In genomic region chr17:78787444-78787843, GRCh38 we compare ENCODE assay signal across 2 cellular contexts.
TF ChIP-seq lines count a peak whose summit lies in the region.

No MANE protein-coding gene starts in this region.

TF ChIP-seq in GM23338, 12 proteins besides CTCF, POLR2A, EP300 and RAD21:
- TF ChIP-seq CREB1 (CRISPR knock-in tag; IDR thresholded peaks at IDR 0.05; ENCODE audit: low read depth) (no peak), REST (IDR thresholded peaks at IDR 0.05; ENCODE audit: unreplicated experiment) (no peak), POLR2AphosphoS5 (IDR thresholded peaks at IDR 0.05; ENCODE audit: low read depth) (no peak), EZH2phosphoT487 (IDR thresholded peaks at IDR 0.05; ENCODE audit: unreplicated experiment) (no peak), JUNB (IDR thresholded peaks at IDR 0.05; ENCODE audit: unreplicated experiment) (no peak), NANOG (IDR thresholded peaks at IDR 0.05; ENCODE audit: borderline replicate concordance) (no peak), ZNF114 (CRISPR knock-in tag; IDR thresholded peaks at IDR 0.05) (no peak), EZH2 (IDR thresholded peaks at IDR 0.05; ENCODE audit: low read depth, unreplicated experiment) (no peak), ETS1 (IDR thresholded peaks at IDR 0.05) (no peak), ZNF331 (CRISPR knock-in tag; IDR thresholded peaks at IDR 0.05; ENCODE audit: low read depth) (no peak), STAT1 (IDR thresholded peaks at IDR 0.05; ENCODE audit: unreplicated experiment) (no peak), ZNF462 (CRISPR knock-in tag; IDR thresholded peaks at IDR 0.05) (no peak)
TF ChIP-seq in GM23338: peak in this region for 0.

TF ChIP-seq in SK-N-SH, 30 proteins besides CTCF, POLR2A, EP300 and RAD21:
- no peak for TF ChIP-seq GABPA (IDR thresholded peaks at IDR 0.05; ENCODE audit: low read depth)
- TF ChIP-seq USF1 (IDR thresholded peaks at IDR 0.05; ENCODE audit: borderline replicate concordance, low read depth): no peak
- no peak for TF ChIP-seq NFIC (IDR thresholded peaks at IDR 0.05; ENCODE audit: borderline replicate concordance)
- no peak for TF ChIP-seq MEF2A (IDR thresholded peaks at IDR 0.05; ENCODE audit: borderline replicate concordance, low read depth)
- TF ChIP-seq USF2 (IDR thresholded peaks at IDR 0.05; ENCODE audit: borderline replicate concordance, low read depth, low read length): no peak
- TF ChIP-seq RFX5 (IDR thresholded peaks at IDR 0.05; ENCODE audit: low read length): no peak
- no peak for TF ChIP-seq JUND (IDR thresholded peaks at IDR 0.05)
- no peak for TF ChIP-seq FOXJ3 (CRISPR knock-in tag; IDR thresholded peaks at IDR 0.05)
